8 cellular contexts compared by ENCODE assay signal in genomic region chr12:32139064-32139421, GRCh38. TPM values are rescaled to one million over a fixed set of nuclear protein-coding genes. Genes with fewer than 3 reads are reported as not detected.
DNase-seq lines count a peak whose midpoint lies in the region; ATAC-seq and TF ChIP-seq lines count a peak whose summit lies in the region.

No MANE protein-coding gene starts in this region.

- H3K79me2 ChIP-seq in SU-DHL-6 (ENCODE audit: insufficient read depth, low read length): peaks cover 71% of the 10 kb centered on the region

- H3K4me3 ChIP-seq in SU-DHL-6 (ENCODE audit: insufficient read depth, low read length, poor library complexity, severe bottlenecking): peak overlapping the region; percentile 49

- peak overlapping the region; percentile 34 to 94 (median 81) for H3K27ac Mint-ChIP-seq in CD14-positive monocyte

- H3K9me2 ChIP-seq in SU-DHL-6 (replicated peaks; ENCODE audit: insufficient read depth, low read length): no peaks in the 10 kb centered on the region

- intact Hi-C loops in CD14-positive monocyte (cut with micrococcal nuclease): no loop called here

- peak; percentile 90 for ATAC-seq in GM18873 (IDR thresholded peaks at IDR 0.05; ENCODE audit: low FRiP score, unreplicated experiment)
- peak; percentile 82 for ATAC-seq in HG03095 (IDR thresholded peaks at IDR 0.05; ENCODE audit: unreplicated experiment)

- H3K36me3 Mint-ChIP-seq in CD14-positive monocyte: no peaks in the 10 kb centered on the region

- TF ChIP-seq CTCF in CD14-positive monocyte (IDR thresholded peaks at IDR 0.05) (no peak), SU-DHL-6 (IDR thresholded peaks at IDR 0.05; ENCODE audit: insufficient read depth, low read length, poor library complexity, severe bottlenecking) (no peak)

- peaks cover 19% of the 10 kb centered on the region for H3K4me1 Mint-ChIP-seq in CD14-positive monocyte

- peak overlapping the region; percentile 97 for H3K27ac ChIP-seq in SU-DHL-6 (ENCODE audit: low read depth, low read length)

- H3K27me3 Mint-ChIP-seq in CD14-positive monocyte (ENCODE audit: low read depth in 3 of 3): peaks cover 0 to 2% (median 0%) of the 10 kb centered on the region in 3 donors

- peak overlapping the region; percentile 66 for H3K9ac ChIP-seq in SU-DHL-6 (ENCODE audit: low read length)

- H2AFZ ChIP-seq in SU-DHL-6 (ENCODE audit: low read depth, low read length, severe bottlenecking): no peak overlapping the region

- no peaks in the 10 kb centered on the region for H3K27me3 ChIP-seq in SU-DHL-6 (ENCODE audit: low read length)

- peak overlapping the region; percentile 90 to 97 for H3K4me3 Mint-ChIP-seq in CD14-positive monocyte

- DNase-seq in CD14-positive monocyte (ENCODE audit: low spot score) (peak; percentile 63), germinal center (ENCODE audit: low spot score) (peak; percentile 72), NCI-H345 treated with DMSO at 0.1 percent for 48 hours (lab: John Stamatoyannopoulos, UW; ENCODE audit: unreplicated experiment) (no peak), OCI-M2 (lab: John Stamatoyannopoulos, UW; ENCODE audit: unreplicated experiment) (no peak)
- DNase-seq in stimulated activated CD4-positive, alpha-beta T cell treated with anti-CD3 and anti-CD28 coated beads, Interleukin-2, amount 100 ng/mL, for 48 hours: peak; percentile 11 to 13

- no peaks in the 10 kb centered on the region for H4K20me1 ChIP-seq in SU-DHL-6 (ENCODE audit: low read depth, low read length)

- no peaks in the 10 kb centered on the region for H3K9me3 ChIP-seq in SU-DHL-6 (ENCODE audit: insufficient read depth, low read length)

- H3K4me2 ChIP-seq in SU-DHL-6 (ENCODE audit: low read depth, low read length, poor library complexity, severe bottlenecking): peak overlapping the region; percentile 92

- peaks cover 67% of the 10 kb centered on the region for H3F3A ChIP-seq in SU-DHL-6 (ENCODE audit: insufficient read depth)

- H3K36me3 ChIP-seq in SU-DHL-6 (ENCODE audit: low read length): no peaks in the 10 kb centered on the region

- peaks cover 0 to 3% (median 0%) of the 10 kb centered on the region in 7 donors for H3K9me3 Mint-ChIP-seq in CD14-positive monocyte

RNA-seq across cellular contexts. Expression of gene BICD1, which starts 32.4 kb away (rescaled TPM):
- polyA plus RNA-seq in CD14-positive monocyte: 1 to 10 TPM in 1 of 2 donors, under 1 TPM in 1; 0.55 to 1.6 TPM

Comparison
In these comparisons a context has a peak if more than half of its experiments do, and no peak if none do; other contexts are left out.
1. DNase-seq: peak in CD14-positive monocyte (single experiment), germinal center (single experiment) and stimulated activated CD4-positive, alpha-beta T cell treated with anti-CD3 and anti-CD28 coated beads, Interleukin-2, amount 100 ng/mL, for 48 hours (2 of 2); none in NCI-H345 treated with DMSO at 0.1 percent for 48 hours (single experiment) and OCI-M2 (single experiment).